Comparison of ENCODE assay signal across 1 cellular context in genomic region chr4:113695328-113696169, GRCh38.
TF ChIP-seq lines count a peak whose summit lies in the region.

No MANE protein-coding gene starts in this region.

TF ChIP-seq in HepG2, 621 proteins besides CTCF, POLR2A, EP300 and RAD21 (continued from another document):
- TF ChIP-seq GMEB1 (CRISPR knock-in tag; IDR thresholded peaks at IDR 0.05; ENCODE audit: borderline replicate concordance) = no peak
- TF ChIP-seq ZNF547 (CRISPR knock-in tag; IDR thresholded peaks at IDR 0.05) = no peak
- TF ChIP-seq JDP2 (CRISPR knock-in tag; IDR thresholded peaks at IDR 0.05; ENCODE audit: borderline replicate concordance) = no peak
- TF ChIP-seq ZNF510 (CRISPR knock-in tag; IDR thresholded peaks at IDR 0.05; ENCODE audit: low read depth) = no peak
- no peak for TF ChIP-seq SP4 (CRISPR knock-in tag; IDR thresholded peaks at IDR 0.05)
